In the genomic region with DNA sequence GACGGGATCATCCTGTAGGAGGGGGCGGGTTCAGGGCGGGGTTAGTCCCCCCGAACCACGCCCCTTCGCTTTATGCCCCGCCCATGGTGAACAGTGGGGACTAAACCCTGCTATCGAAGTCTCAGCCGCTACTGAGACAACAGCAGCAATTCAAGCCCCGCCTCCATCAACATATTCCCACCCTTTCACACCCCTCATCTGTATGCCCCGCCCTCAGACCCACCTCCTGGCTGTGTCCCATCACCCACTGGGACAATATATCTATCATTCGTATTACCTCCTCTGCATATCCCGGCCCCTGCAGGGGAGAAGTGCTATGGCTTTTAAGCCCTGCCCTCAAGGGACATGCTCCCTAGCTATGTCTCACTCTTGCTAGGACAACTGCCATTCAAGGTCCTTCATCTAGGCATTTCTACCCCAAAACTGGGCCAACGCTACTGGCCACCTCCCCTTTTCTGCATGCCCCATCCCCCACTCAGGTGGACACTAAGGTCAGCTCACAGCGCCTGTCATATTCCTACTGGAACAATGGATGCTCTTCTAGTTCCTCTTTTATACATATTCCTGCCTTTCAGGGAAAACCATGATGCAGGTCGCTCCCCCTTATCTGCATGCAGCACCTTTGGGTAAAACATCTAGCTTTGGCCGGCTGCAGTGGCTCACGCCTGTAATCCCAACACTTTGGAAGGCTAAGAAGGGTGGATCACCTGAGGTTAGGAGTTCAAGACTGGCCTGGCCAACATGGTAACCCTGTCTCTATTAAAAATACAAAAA, we compare ENCODE assay signal across 21 cellular contexts. TPM values are rescaled to one million over a fixed set of nuclear protein-coding genes. Genes with fewer than 3 reads are reported as not detected.
DNase-seq lines count a peak whose midpoint lies in the region; ATAC-seq, FAIRE-seq and TF ChIP-seq lines count a peak whose summit lies in the region.
"Had no signal": no experiment of that assay in that cellular context is flagged by ENCODE, and none has a peak within 500 bp of the region (broad histone marks: within the 10 kb centered on the region; RNA-seq: fewer than 3 reads in every experiment).

No MANE protein-coding gene starts in this region.

- no peak overlapping the region for H3K27ac ChIP-seq in hepatocyte
- no peak overlapping the region for H3K27ac ChIP-seq in small intestine (ENCODE audit: low read depth in 1 of 2, low read length in 1 of 2)
- H3K27ac ChIP-seq: 22Rv1, gastrocnemius medialis, Peyer's patch had no signal

- H3K79me2 ChIP-seq in hepatocyte: no peaks in the 10 kb centered on the region

- DNase-seq in DMS 273 (lab: John Stamatoyannopoulos, UW; ENCODE audit: unreplicated experiment) (peak; percentile 42), DMS 273 treated with DMSO at 0.1 percent for 48 hours (lab: John Stamatoyannopoulos, UW) (no peak), NCI-H526 treated with DMSO at 0.1 percent for 48 hours (lab: John Stamatoyannopoulos, UW) (peak; percentile 41), hepatocyte (ENCODE audit: low spot score) (peak; percentile 60), small intestine (peak; percentile 39), GM19238 (ENCODE audit: insufficient read length, low spot score) (no peak)
- no peak for DNase-seq in activated naive CD4-positive, alpha-beta T cell treated with anti-CD3 and anti-CD28 coated beads, Interleukin-2, amount 10 ng/mL, durations not matched to agents 7 days and 5 days
- DNase-seq: activated CD4-positive, alpha-beta T cell treated with anti-CD3 and anti-CD28 coated beads, Interleukin-2, amount 50 U/mL, for 1 hour; effector memory CD4-positive, alpha-beta T cell; gastrocnemius medialis; HCEC 1CT; MV-4-11; naive B cell; NCI-H446; Peyer's patch; T-helper 1 cell had no signal

- H3K27me3 ChIP-seq in hepatocyte (peaks cover 13% of the 10 kb centered on the region), small intestine (ENCODE audit: control insufficient read depth in 2 of 2, insufficient read depth in 2 of 2, low read length in 2 of 2) (peaks cover 0 to 3% of the 10 kb centered on the region in 2 donors)

- no peaks in the 10 kb centered on the region for H3K9me3 Mint-ChIP-seq in activated naive CD4-positive, alpha-beta T cell treated with anti-CD3 and anti-CD28 coated beads, Interleukin-2, amount 10 ng/mL, durations not matched to agents 7 days and 5 days
- H3K9me3 Mint-ChIP-seq: activated T-helper 17 cell treated with anti-CD3 and anti-CD28 coated beads, Interleukin-2, amount 50 U/mL, for 72 hours; stimulated activated naive CD8-positive, alpha-beta T cell treated with anti-CD3 and anti-CD28 coated beads, Interleukin-15, Interleukin-2, amounts not matched to agents 100 ng/mL and 50 ng/mL, for 24 hours had no signal

- no peaks in the 10 kb centered on the region for H4K20me1 ChIP-seq in hepatocyte (ENCODE audit: insufficient read depth, poor library complexity, severe bottlenecking)

- H3K36me3 ChIP-seq in hepatocyte (replicated peaks; ENCODE audit: insufficient read depth, low read depth): no peaks in the 10 kb centered on the region
- no peaks in the 10 kb centered on the region for H3K36me3 ChIP-seq in small intestine (ENCODE audit: control insufficient read depth in 2 of 2, insufficient read depth in 2 of 2, low read length in 2 of 2)
- H3K36me3 ChIP-seq: gastrocnemius medialis, Peyer's patch had no signal

- no peak overlapping the region for H3K4me3 Mint-ChIP-seq in activated naive CD4-positive, alpha-beta T cell treated with anti-CD3 and anti-CD28 coated beads, Interleukin-2, amount 10 ng/mL, durations not matched to agents 7 days and 5 days
- H3K4me3 Mint-ChIP-seq: activated T-helper 17 cell treated with anti-CD3 and anti-CD28 coated beads, Interleukin-2, amount 50 U/mL, for 72 hours; naive B cell; stimulated activated naive CD8-positive, alpha-beta T cell treated with anti-CD3 and anti-CD28 coated beads, Interleukin-15, Interleukin-2, amounts not matched to agents 100 ng/mL and 50 ng/mL, for 24 hours had no signal

- FAIRE-seq in small intestine (lab: Jason Lieb, UNC): no peak

- peak overlapping the region; percentile 89 for H3K4me2 ChIP-seq in hepatocyte

- H3K27ac Mint-ChIP-seq in activated naive CD4-positive, alpha-beta T cell treated with anti-CD3 and anti-CD28 coated beads, Interleukin-2, amount 10 ng/mL, durations not matched to agents 7 days and 5 days: no peak overlapping the region
- H3K27ac Mint-ChIP-seq: activated T-helper 17 cell treated with anti-CD3 and anti-CD28 coated beads, Interleukin-2, amount 50 U/mL, for 72 hours; stimulated activated naive CD8-positive, alpha-beta T cell treated with anti-CD3 and anti-CD28 coated beads, Interleukin-15, Interleukin-2, amounts not matched to agents 100 ng/mL and 50 ng/mL, for 24 hours had no signal

- no peaks in the 10 kb centered on the region for H3K9me3 ChIP-seq in hepatocyte (ENCODE audit: low read depth)
- H3K9me3 ChIP-seq in small intestine (ENCODE audit: control insufficient read depth, low read depth): no peaks in the 10 kb centered on the region
- H3K9me3 ChIP-seq: gastrocnemius medialis, Peyer's patch had no signal

- H3K9me2 ChIP-seq in hepatocyte (replicated peaks; ENCODE audit: insufficient read depth): no peaks in the 10 kb centered on the region

- no peak for TF ChIP-seq CTCF in hepatocyte (IDR thresholded peaks at IDR 0.05; ENCODE audit: poor library complexity)

- CTCF ChIA-PET in activated naive CD4-positive, alpha-beta T cell treated with anti-CD3 and anti-CD28 coated beads, Interleukin-2, amount 10 ng/mL, durations not matched to agents 7 days and 5 days (lab: Charles Lee): interaction anchor here (0.6 kb wide), 1 partner anchor 347 kb away, joined by 3 read pairs; no protein-coding TSS in a partner anchor

- no peak for ATAC-seq in HG02938 (IDR thresholded peaks at IDR 0.05; ENCODE audit: unreplicated experiment)
- ATAC-seq: activated T-helper 17 cell treated with anti-CD3 and anti-CD28 coated beads, Interleukin-2, amount 50 U/mL, for 72 hours; gastrocnemius medialis; left lobe of liver had no signal

- H3K4me3 ChIP-seq in hepatocyte (no peak overlapping the region), small intestine (ENCODE audit: low read depth in 1 of 2, low read length in 2 of 2) (no peak overlapping the region)

- 68% methylated on average over 12 of the region's 18 CpGs for WGBS in hepatocyte (ENCODE audit: low lambda C conversion rate, missing lambda C conversion rate)
- WGBS in small intestine, 3 donors: 32 to 53% (median 52%) methylated on average over 18 of the region's 18 CpGs

- H3K27me3 Mint-ChIP-seq in activated naive CD4-positive, alpha-beta T cell treated with anti-CD3 and anti-CD28 coated beads, Interleukin-2, amount 10 ng/mL, durations not matched to agents 7 days and 5 days: peaks cover 6% of the 10 kb centered on the region
- H3K27me3 Mint-ChIP-seq: activated T-helper 17 cell treated with anti-CD3 and anti-CD28 coated beads, Interleukin-2, amount 50 U/mL, for 72 hours; stimulated activated naive CD8-positive, alpha-beta T cell treated with anti-CD3 and anti-CD28 coated beads, Interleukin-15, Interleukin-2, amounts not matched to agents 100 ng/mL and 50 ng/mL, for 24 hours had no signal

- H3K4me1 ChIP-seq in hepatocyte (ENCODE audit: insufficient read depth) (peaks cover 40% of the 10 kb centered on the region), small intestine (ENCODE audit: control insufficient read depth in 2 of 2, insufficient read depth in 1 of 2, low read depth in 1 of 2, low read length in 1 of 2) (peaks cover 0 to 4% of the 10 kb centered on the region in 2 donors)
- H3K4me1 ChIP-seq: gastrocnemius medialis had no signal

- H2AFZ ChIP-seq in hepatocyte: no peak overlapping the region

- H3K36me3 Mint-ChIP-seq in activated naive CD4-positive, alpha-beta T cell treated with anti-CD3 and anti-CD28 coated beads, Interleukin-2, amount 10 ng/mL, durations not matched to agents 7 days and 5 days: peaks cover 25% of the 10 kb centered on the region

- no peaks in the 10 kb centered on the region for H3K4me1 Mint-ChIP-seq in activated naive CD4-positive, alpha-beta T cell treated with anti-CD3 and anti-CD28 coated beads, Interleukin-2, amount 10 ng/mL, durations not matched to agents 7 days and 5 days

RNA-seq across cellular contexts. Expression of gene LRFN1, which starts 11.9 kb away (rescaled TPM):
- total RNA-seq in hepatocyte: 1.1 and 2.4 TPM in 2 replicates
- polyA plus RNA-seq in hepatocyte: 5.6 and 6.1 TPM in 2 replicates
- under 1 TPM in 2 of 3 donors, not detected in 1; 0.27 to 0.76 TPM for polyA plus RNA-seq in small intestine

RNA-seq across cellular contexts. Expression of gene IFNL1, which starts 12.5 kb away (rescaled TPM):
- not detected in 2 replicates for total RNA-seq in hepatocyte
- not detected in 2 replicates for polyA plus RNA-seq in hepatocyte
- polyA plus RNA-seq in small intestine: not detected
- total RNA-seq: gastrocnemius medialis, left lobe of liver, Peyer's patch had no signal

RNA-seq across cellular contexts. Expression of gene GMFG, which starts 27.1 kb away (rescaled TPM):
- 0.32 TPM in 1 of 2 replicates, not detected in the other for total RNA-seq in hepatocyte
- polyA plus RNA-seq in hepatocyte (0.86 and 2.9 TPM in 2 replicates), small intestine (10 to 100 TPM in 2 of 3 donors, 1 to 10 TPM in 1; 8.1 to 46.2 (median 35.7) TPM)

RNA-seq across cellular contexts. Expression of gene SAMD4B, which starts 33.5 kb away (rescaled TPM):
- 39.2 and 54.8 TPM in 2 replicates for total RNA-seq in hepatocyte
- polyA plus RNA-seq in hepatocyte (61.0 and 66.5 TPM in 2 replicates), small intestine (10 to 100 TPM; 37.8 to 63.9 (median 49.6) TPM)

RNA-seq across cellular contexts. Expression of gene IFNL2, which starts 40.5 kb away (rescaled TPM):
- total RNA-seq in hepatocyte: not detected in 2 replicates
- polyA plus RNA-seq in hepatocyte (not detected in 2 replicates), small intestine (not detected)
- total RNA-seq: activated T-helper 17 cell treated with anti-CD3 and anti-CD28 coated beads, Interleukin-2, amount 50 U/mL, for 72 hours; gastrocnemius medialis; left lobe of liver; Peyer's patch had no signal

Comparison
In these comparisons a context has a peak if more than half of its experiments do, and no peak if none do; other contexts are left out.
1. DNase-seq: peak in DMS 273 (single experiment), NCI-H526 treated with DMSO at 0.1 percent for 48 hours (single experiment), hepatocyte (single experiment) and small intestine (single experiment); none in DMS 273 treated with DMSO at 0.1 percent for 48 hours (single experiment), activated naive CD4-positive, alpha-beta T cell treated with anti-CD3 and anti-CD28 coated beads, Interleukin-2, amount 10 ng/mL, durations not matched to agents 7 days and 5 days (single experiment) and GM19238 (single experiment).